In the genomic region with DNA sequence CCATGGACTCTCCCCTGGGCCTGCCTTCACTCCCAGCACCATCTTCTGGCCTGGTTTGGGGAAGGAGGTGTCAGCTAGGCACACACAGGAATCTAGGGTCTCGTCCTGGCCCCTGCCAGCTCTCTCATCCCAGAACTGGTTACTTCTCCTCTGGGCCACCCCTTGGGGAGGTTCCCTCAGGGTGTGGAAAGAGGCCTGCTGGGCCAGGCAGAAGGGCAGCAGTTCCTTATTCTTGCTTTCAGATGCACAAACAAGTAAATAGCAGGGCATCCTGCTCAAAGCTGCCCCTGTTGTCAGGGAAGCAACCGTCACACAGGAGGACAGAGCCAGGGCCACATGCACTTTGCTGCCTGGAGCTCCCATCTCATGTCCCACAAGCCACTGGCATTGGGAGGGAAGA, we compare ENCODE assay signal across 2 cellular contexts.
TF ChIP-seq lines count a peak whose summit lies in the region.

No MANE protein-coding gene starts in this region.

TF ChIP-seq in liver, 16 proteins besides CTCF, POLR2A, EP300 and RAD21 (continued from another document):
- no peak for TF ChIP-seq FOXA1 (IDR thresholded peaks at IDR 0.05)
- no peak for TF ChIP-seq HNF4G (IDR thresholded peaks at IDR 0.05)
- no peak for TF ChIP-seq HNF4A (conservative IDR thresholded peaks at IDR 0.05)

TF ChIP-seq in HepG2, 621 proteins besides CTCF, POLR2A, EP300 and RAD21 (continued from another document):
- no peak for TF ChIP-seq ZNF589 (CRISPR knock-in tag; conservative IDR thresholded peaks at IDR 0.05)
- TF ChIP-seq, protein P1, sequence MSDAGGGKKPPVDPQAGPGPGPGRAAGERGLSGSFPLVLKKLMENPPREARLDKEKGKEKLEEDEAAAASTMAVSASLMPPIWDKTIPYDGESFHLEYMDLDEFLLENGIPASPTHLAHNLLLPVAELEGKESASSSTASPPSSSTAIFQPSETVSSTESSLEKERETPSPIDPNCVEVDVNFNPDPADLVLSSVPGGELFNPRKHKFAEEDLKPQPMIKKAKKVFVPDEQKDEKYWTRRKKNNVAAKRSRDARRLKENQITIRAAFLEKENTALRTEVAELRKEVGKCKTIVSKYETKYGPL (CRISPR knock-in tag; IDR thresholded peaks at IDR 0.05) = no peak
- no peak for TF ChIP-seq ZNF652 (CRISPR knock-in tag; IDR thresholded peaks at IDR 0.05; ENCODE audit: borderline replicate concordance, low read depth)
TF ChIP-seq in HepG2: peak in this region for 0.
